Comparison of ENCODE assay signal across 30 cellular contexts in genomic region chr17:9457005-9457404, GRCh38.
"Had no signal": no experiment of that assay in that cellular context is flagged by ENCODE, and none has a peak within 500 bp of the region (broad histone marks: within the 10 kb centered on the region; RNA-seq: fewer than 3 reads in every experiment).

No MANE protein-coding gene starts in this region.

- H3K4me3 ChIP-seq: neural progenitor cell, pancreas, psoas muscle, right lobe of liver, sigmoid colon, smooth muscle cell, spleen, suprapubic skin, testis, tibial artery, transverse colon, upper lobe of right lung, uterus had no signal

- H3K4me2 ChIP-seq: neural progenitor cell, smooth muscle cell had no signal

- H3K27me3 ChIP-seq: neural progenitor cell, pancreas, right lobe of liver, sigmoid colon, spleen, suprapubic skin, testis, tibial artery, transverse colon, upper lobe of right lung, uterus had no signal

- H3K4me1 ChIP-seq: neural progenitor cell, psoas muscle, sigmoid colon, suprapubic skin, testis, upper lobe of right lung, uterus had no signal

- H3K9me3 Mint-ChIP-seq: type B pancreatic cell had no signal

- H2AFZ ChIP-seq: neural progenitor cell had no signal

- H3K36me3 Mint-ChIP-seq: natural killer cell, type B pancreatic cell had no signal

- H3K9me3 ChIP-seq: pancreas, right lobe of liver, sigmoid colon, suprapubic skin, testis, transverse colon, upper lobe of right lung, uterus had no signal

- H3K27ac Mint-ChIP-seq: naive thymus-derived CD4-positive, alpha-beta T cell; natural killer cell; nephron; neural progenitor cell; progenitor cell of endocrine pancreas; stimulated activated memory B cell treated with anti-CD40 and anti-IgM and Interleukin-4, amounts not matched to agents 10 μg/mL and 1 μg/mL and 100 μg/mL, for 72 hours; stimulated activated naive CD8-positive, alpha-beta T cell treated with anti-CD3 and anti-CD28 coated beads, Interleukin-15, amount 100 ng/mL, for 72 hours; type B pancreatic cell had no signal

- H3K36me3 ChIP-seq: neural progenitor cell, pancreas, right lobe of liver, sigmoid colon, suprapubic skin, tibial artery, transverse colon, upper lobe of right lung, uterus had no signal

- H3K27ac ChIP-seq: neural progenitor cell, pancreas, psoas muscle, right lobe of liver, suprapubic skin, testis, tibial artery, upper lobe of right lung, uterus had no signal

- H3K4me1 Mint-ChIP-seq: nephron; stimulated activated memory B cell treated with anti-CD40 and anti-IgM and Interleukin-4, amounts not matched to agents 10 μg/mL and 1 μg/mL and 100 μg/mL, for 72 hours; stimulated activated naive CD8-positive, alpha-beta T cell treated with anti-CD3 and anti-CD28 coated beads, Interleukin-15, amount 100 ng/mL, for 72 hours had no signal

- H3K4me3 Mint-ChIP-seq: naive thymus-derived CD4-positive, alpha-beta T cell; natural killer cell; nephron; neural progenitor cell; stimulated activated memory B cell treated with anti-CD40 and anti-IgM and Interleukin-4, amounts not matched to agents 10 μg/mL and 1 μg/mL and 100 μg/mL, for 72 hours; stimulated activated naive CD8-positive, alpha-beta T cell treated with anti-CD3 and anti-CD28 coated beads, Interleukin-15, amount 100 ng/mL, for 72 hours; type B pancreatic cell had no signal

- H3K27me3 Mint-ChIP-seq: naive thymus-derived CD4-positive, alpha-beta T cell; progenitor cell of endocrine pancreas; stimulated activated memory B cell treated with anti-CD40 and anti-IgM and Interleukin-4, amounts not matched to agents 10 μg/mL and 1 μg/mL and 100 μg/mL, for 72 hours; stimulated activated naive CD8-positive, alpha-beta T cell treated with anti-CD3 and anti-CD28 coated beads, Interleukin-15, amount 100 ng/mL, for 72 hours; type B pancreatic cell had no signal

- DNase-seq: naive thymus-derived CD4-positive, alpha-beta T cell; natural killer cell; occipital lobe; pancreas; posterior cingulate gyrus; psoas muscle; sigmoid colon; spleen; stimulated activated CD4-positive, alpha-beta T cell treated with anti-CD3 and anti-CD28 coated beads, Interleukin-12 subunit alpha, Interleukin-12 subunit beta, amount 100 ng/mL, for 4 hours; stimulated activated CD4-positive, alpha-beta T cell treated with anti-CD3 and anti-CD28 coated beads, Interleukin-1b, Interleukin-23, amount 100 ng/mL, for 48 hours; stimulated activated CD4-positive, alpha-beta T cell treated with anti-CD3 and anti-CD28 coated beads, Interleukin-4, amount 100 ng/mL, for 1 hour; stimulated activated CD4-positive, alpha-beta T cell treated with anti-CD3 and anti-CD28 coated beads, Interleukin-4, amount 100 ng/mL, for 4 hours; stimulated activated CD8-positive, alpha-beta memory T cell treated with anti-CD3 and anti-CD28 coated beads, Interleukin-4, amount 100 ng/mL, for 48 hours; stimulated activated naive CD4-positive, alpha-beta T cell; stimulated activated naive CD8-positive, alpha-beta T cell treated with anti-CD3 and anti-CD28 coated beads, Interleukin-15, amount 100 ng/mL, for 72 hours; stimulated activated naive CD8-positive, alpha-beta T cell treated with anti-CD3 and anti-CD28 coated beads, Interleukin-15, Interleukin-2, amounts not matched to agents 100 U/mL and 50 U/mL, for 24 hours; substantia nigra; testis; tibial artery; upper lobe of right lung had no signal

- ATAC-seq: naive thymus-derived CD4-positive, alpha-beta T cell; natural killer cell; psoas muscle; stimulated activated memory B cell treated with anti-CD40 and anti-IgM and Interleukin-4, amounts not matched to agents 10 μg/mL and 1 μg/mL and 100 μg/mL, for 72 hours; stimulated activated naive CD8-positive, alpha-beta T cell treated with anti-CD3 and anti-CD28 coated beads, Interleukin-15, amount 100 ng/mL, for 72 hours; stimulated activated naive CD8-positive, alpha-beta T cell treated with anti-CD3 and anti-CD28 coated beads, Interleukin-15, Interleukin-2, amounts not matched to agents 100 U/mL and 50 U/mL, for 24 hours; upper lobe of right lung had no signal

- H3K9ac ChIP-seq: neural progenitor cell had no signal
